Comparison of ENCODE assay signal across 25 cellular contexts in the genomic region with DNA sequence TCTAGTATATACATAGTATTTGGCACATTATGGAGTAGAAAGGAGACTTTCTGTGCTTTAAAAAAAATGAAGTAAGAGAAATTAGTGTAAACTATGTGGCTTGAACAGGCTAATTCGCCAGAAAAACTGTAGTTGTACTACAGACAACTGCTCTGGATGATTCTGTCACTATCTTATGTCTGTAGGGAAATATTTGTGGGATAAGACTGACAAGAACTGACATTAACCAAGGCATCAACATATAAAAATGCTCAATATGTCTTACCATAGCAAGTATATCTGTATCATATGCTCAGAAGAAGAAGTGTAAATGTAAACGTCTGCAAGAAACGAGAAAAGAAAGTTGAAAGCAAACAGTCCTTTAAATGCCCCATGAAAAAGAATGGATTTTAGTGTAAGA.
"Had no signal": no experiment of that assay in that cellular context is flagged by ENCODE, and none has a peak within 500 bp of the region (broad histone marks: within the 10 kb centered on the region; RNA-seq: fewer than 3 reads in every experiment).

No MANE protein-coding gene starts in this region.

- H3K4me1 Mint-ChIP-seq: endodermal cell had no signal

- H3K27me3 Mint-ChIP-seq: dendritic cell treated with granulocyte-macrophage colony-stimulating factor and Interleukin-4, amounts not matched to agents 40 ng/mL and 50 ng/mL, for 4 days; effector memory CD8-positive, alpha-beta T cell had no signal

- H3K27me3 ChIP-seq: colonic mucosa, dorsolateral prefrontal cortex, esophagus muscularis mucosa, esophagus squamous epithelium, foreskin keratinocyte, gastrocnemius medialis, gastroesophageal sphincter, heart left ventricle, heart right ventricle had no signal

- H3K9me3 Mint-ChIP-seq: dendritic cell treated with granulocyte-macrophage colony-stimulating factor and Interleukin-4, amounts not matched to agents 40 ng/mL and 50 ng/mL, for 4 days; effector memory CD8-positive, alpha-beta T cell; endodermal cell had no signal

- ATAC-seq: effector memory CD8-positive, alpha-beta T cell; esophagus mucosa; foreskin keratinocyte; gastrocnemius medialis; gastroesophageal sphincter; heart left ventricle; heart right ventricle had no signal

- DNase-seq: colonic mucosa; cortex of kidney; dermis blood vessel endothelial cell; dorsolateral prefrontal cortex; effector CD4-positive, alpha-beta T cell; effector CD8-positive, alpha-beta T cell; effector memory CD4-positive, alpha-beta T cell; effector memory CD8-positive, alpha-beta T cell; endodermal cell; erythroblast; esophagus squamous epithelium; foreskin fibroblast; foreskin keratinocyte; foreskin melanocyte; gastrocnemius medialis; glutamatergic neuron; head of caudate nucleus; heart left ventricle; heart right ventricle had no signal

- H3K4me3 Mint-ChIP-seq: dendritic cell treated with granulocyte-macrophage colony-stimulating factor and Interleukin-4, amounts not matched to agents 40 ng/mL and 50 ng/mL, for 4 days; effector memory CD8-positive, alpha-beta T cell; endodermal cell had no signal

- H3K36me3 ChIP-seq: colonic mucosa, esophagus muscularis mucosa, esophagus squamous epithelium, gastrocnemius medialis, gastroesophageal sphincter, heart left ventricle, heart right ventricle had no signal

- H3K4me3 ChIP-seq: colonic mucosa, coronary artery, dorsolateral prefrontal cortex, esophagus muscularis mucosa, esophagus squamous epithelium, gastrocnemius medialis, gastroesophageal sphincter, heart left ventricle, heart right ventricle had no signal

- H3K9me3 ChIP-seq: esophagus muscularis mucosa, esophagus squamous epithelium, gastrocnemius medialis, gastroesophageal sphincter, heart left ventricle, heart right ventricle had no signal

- H3K4me1 ChIP-seq: colonic mucosa, esophagus muscularis mucosa, esophagus squamous epithelium, foreskin keratinocyte, gastrocnemius medialis, gastroesophageal sphincter, heart left ventricle, heart right ventricle had no signal

- H3K27ac ChIP-seq: colonic mucosa, coronary artery, dorsolateral prefrontal cortex, epithelial cell of prostate, esophagus muscularis mucosa, esophagus squamous epithelium, foreskin keratinocyte, gastrocnemius medialis, gastroesophageal sphincter, heart left ventricle, heart right ventricle had no signal

- H3K27ac Mint-ChIP-seq: dendritic cell treated with granulocyte-macrophage colony-stimulating factor and Interleukin-4, amounts not matched to agents 40 ng/mL and 50 ng/mL, for 4 days; effector memory CD8-positive, alpha-beta T cell; endodermal cell had no signal
